In genomic region chr4:139904406-139904805, GRCh38 we compare ENCODE assay signal across 17 cellular contexts.
"Had no signal": no experiment of that assay in that cellular context is flagged by ENCODE, and none has a peak within 500 bp of the region (broad histone marks: within the 10 kb centered on the region; RNA-seq: fewer than 3 reads in every experiment).

No MANE protein-coding gene starts in this region.

- DNase-seq: activated CD4-positive, alpha-beta T cell treated with anti-CD3 and anti-CD28 coated beads for 48 hours; activated effector memory CD4-positive, alpha-beta T cell treated with anti-CD3 and anti-CD28 coated beads, Interleukin-2, amount 50 U/mL, for 16 hours; activated naive CD4-positive, alpha-beta T cell treated with anti-CD3 and anti-CD28 coated beads, Interleukin-2, amount 10 ng/mL, durations not matched to agents 7 days and 5 days; amniotic stem cell; central memory CD4-positive, alpha-beta T cell; head of caudate nucleus; hippocampal formation; left cardiac atrium; mammary epithelial cell; occipital lobe; psoas muscle; sigmoid colon; small intestine; stimulated activated naive CD4-positive, alpha-beta T cell; testis; transverse colon had no signal

- H3K27ac Mint-ChIP-seq: activated naive CD4-positive, alpha-beta T cell treated with anti-CD3 and anti-CD28 coated beads, Interleukin-2, amount 10 ng/mL, durations not matched to agents 7 days and 5 days; activated T-helper 1 cell treated with anti-CD3 and anti-CD28 coated beads, Interleukin-12 subunit alpha, Interleukin-12 subunit beta, Interleukin-2, Interleukin-4 antibody, amounts not matched to agents 30 ng/mL and 10 ng/mL and 1 ng/mL, durations not matched to agents 14 hours and 24 hours and 36 hours had no signal

- H3K27me3 Mint-ChIP-seq: activated naive CD4-positive, alpha-beta T cell treated with anti-CD3 and anti-CD28 coated beads, Interleukin-2, amount 10 ng/mL, durations not matched to agents 7 days and 5 days had no signal

- H3K36me3 Mint-ChIP-seq: activated naive CD4-positive, alpha-beta T cell treated with anti-CD3 and anti-CD28 coated beads, Interleukin-2, amount 10 ng/mL, durations not matched to agents 7 days and 5 days had no signal

- H3K9me3 Mint-ChIP-seq: activated naive CD4-positive, alpha-beta T cell treated with anti-CD3 and anti-CD28 coated beads, Interleukin-2, amount 10 ng/mL, durations not matched to agents 7 days and 5 days had no signal

- H3K4me3 Mint-ChIP-seq: activated naive CD4-positive, alpha-beta T cell treated with anti-CD3 and anti-CD28 coated beads, Interleukin-2, amount 10 ng/mL, durations not matched to agents 7 days and 5 days; activated T-helper 1 cell treated with anti-CD3 and anti-CD28 coated beads, Interleukin-12 subunit alpha, Interleukin-12 subunit beta, Interleukin-2, Interleukin-4 antibody, amounts not matched to agents 30 ng/mL and 10 ng/mL and 1 ng/mL, durations not matched to agents 14 hours and 24 hours and 36 hours had no signal
